ENCODE assay signal across 13 cellular contexts in the genomic region with DNA sequence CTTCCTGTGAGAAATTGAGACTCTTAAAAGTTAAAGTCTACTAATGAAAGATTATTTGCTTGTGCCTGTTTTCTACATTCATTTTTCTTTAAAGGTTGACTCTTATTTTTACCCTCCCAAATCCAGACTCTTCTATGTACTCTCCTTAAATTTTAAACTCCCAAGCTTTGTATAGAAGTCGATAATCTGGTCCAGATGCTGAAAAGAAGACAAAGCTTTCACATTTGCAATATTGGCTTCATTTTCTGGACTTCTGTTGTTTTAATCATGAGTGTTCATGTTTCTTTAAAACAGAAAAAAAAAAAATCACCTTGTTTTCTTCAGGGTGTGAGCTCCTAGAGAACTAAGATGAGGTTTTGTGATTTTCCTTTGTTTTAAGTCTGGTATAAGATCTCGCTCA. TPM values are rescaled to one million over a fixed set of nuclear protein-coding genes. Genes with fewer than 3 reads are reported as not detected.
DNase-seq lines count a peak whose midpoint lies in the region; ATAC-seq, FAIRE-seq and TF ChIP-seq lines count a peak whose summit lies in the region.
"Had no signal": no experiment of that assay in that cellular context is flagged by ENCODE, and none has a peak within 500 bp of the region (broad histone marks: within the 10 kb centered on the region; RNA-seq: fewer than 3 reads in every experiment).

No MANE protein-coding gene starts in this region.

- BruUV-seq in K562 (replicated peaks; lab: Mats Ljungman, UMichigan): no TSS peak

- no peak overlapping the region for H2AK5ac ChIP-seq in H9 (ENCODE audit: insufficient read length, low read length)

- H3K9me3 Mint-ChIP-seq in H9 (peaks cover 6 to 8% of the 10 kb centered on the region in 2 experiments; a peak in 4 of 5 replicates), nephron (no peaks in the 10 kb centered on the region)

- H3K27me3 Mint-ChIP-seq in H9 (ENCODE audit: low read depth): no peaks in the 10 kb centered on the region
- no peaks in the 10 kb centered on the region for H3K27me3 Mint-ChIP-seq in nephron (ENCODE audit: low read depth)
- H3K27me3 Mint-ChIP-seq: dendritic cell treated with granulocyte-macrophage colony-stimulating factor and Interleukin-4, amounts not matched to agents 40 ng/mL and 50 ng/mL, for 4 days had no signal

- no peak overlapping the region for H2BK20ac ChIP-seq in H9 (ENCODE audit: low read depth, low read length, poor library complexity, severe bottlenecking)

- H3K4me3 Mint-ChIP-seq in H9 (no peak overlapping the region), nephron (no peak overlapping the region)
- H3K4me3 Mint-ChIP-seq: dendritic cell treated with granulocyte-macrophage colony-stimulating factor and Interleukin-4, amounts not matched to agents 40 ng/mL and 50 ng/mL, for 4 days had no signal

- H2AFZ ChIP-seq in H9 (ENCODE audit: low read length) (no peak overlapping the region), K562 (ENCODE audit: low read depth, low read length) (no peak overlapping the region)

- no peak overlapping the region for H3K4ac ChIP-seq in H9 (ENCODE audit: low read depth, low read length)

- intact Hi-C loops in K562 (cut with micrococcal nuclease): loop anchor here (5.0 kb wide), 1 partner anchor 74 kb away; a partner anchor contains a TSS

- no peak overlapping the region for H2BK15ac ChIP-seq in H9 (ENCODE audit: low read depth, low read length)

- H3K23ac ChIP-seq in H9 (ENCODE audit: insufficient read length, low read depth, low read length): no peak overlapping the region

- no peak overlapping the region for H3T11ph ChIP-seq in H9 (ENCODE audit: low read length)

- H3K4me2 ChIP-seq in H9 (ENCODE audit: insufficient read depth, insufficient read length, low read length) (no peak overlapping the region), K562 (ENCODE audit: insufficient read depth, low read length) (no peak overlapping the region)

- H3K79me2 ChIP-seq in H9 (ENCODE audit: insufficient read depth, low read length): no peaks in the 10 kb centered on the region
- H3K79me2 ChIP-seq in K562 (ENCODE audit: control insufficient read depth, insufficient read depth, low read length): peaks cover 38% of the 10 kb centered on the region

- H3K36me3 ChIP-seq in K562 (ENCODE audit: control insufficient read depth, insufficient read depth, low read length): peaks cover 56% of the 10 kb centered on the region

- H3K4me3 ChIP-seq in AG04450 (ENCODE audit: low read depth, low read length) (no peak overlapping the region), K562 (no peak overlapping the region)
- H3K4me3 ChIP-seq: pancreas had no signal

- no peak overlapping the region for H4K5ac ChIP-seq in H9 (ENCODE audit: insufficient read length, low read depth, low read length)

- H3K4me1 ChIP-seq in H9 (ENCODE audit: insufficient read depth, low read length) (peaks cover 2% of the 10 kb centered on the region; the same call in 1 of the 2 replicates), K562 (replicated peaks in 1 of 2; ENCODE audit: control insufficient read depth in 2 of 2, insufficient read depth in 2 of 2, low read length in 2 of 2) (peaks cover 0 to 13% of the 10 kb centered on the region in 2 experiments; a peak in 3 of 5 replicates)

- in situ Hi-C loops in K562 (cut with MboI): no loop called here

- FAIRE-seq in K562 (lab: Jason Lieb, UNC): no peak
- FAIRE-seq: pancreas had no signal

- H3K18ac ChIP-seq in H9 (ENCODE audit: insufficient read length, low read depth, low read length): no peak overlapping the region

- no peaks in the 10 kb centered on the region for H3K79me1 ChIP-seq in H9 (ENCODE audit: insufficient read depth, low read depth, low read length, poor library complexity, severe bottlenecking)

- H2BK5ac ChIP-seq in H9 (ENCODE audit: insufficient read length, low read length): no peak overlapping the region

- peak overlapping the region in 2 of 3 experiments; percentile 28 to 47; a peak in 3 of 7 replicates for H3K27ac Mint-ChIP-seq in H9
- H3K27ac Mint-ChIP-seq in nephron: peak overlapping the region in 2 of 3 experiments; percentile 37 to 72
- H3K27ac Mint-ChIP-seq: dendritic cell treated with granulocyte-macrophage colony-stimulating factor and Interleukin-4, amounts not matched to agents 40 ng/mL and 50 ng/mL, for 4 days had no signal

- no peak overlapping the region for H4K91ac ChIP-seq in H9 (ENCODE audit: insufficient read length, low read depth, low read length)

- no peak overlapping the region for H3K14ac ChIP-seq in H9 (ENCODE audit: insufficient read depth, low read length)

- no peak overlapping the region for H2BK12ac ChIP-seq in H9 (ENCODE audit: insufficient read length, low read depth, low read length)

- H4K8ac ChIP-seq in H9 (replicated peaks; ENCODE audit: insufficient read length, low read depth, low read length): no peak overlapping the region

- no peak for TF ChIP-seq POLR2A in K562 (conservative IDR thresholded peaks at IDR 0.05)

- H4K20me1 ChIP-seq in H9 (ENCODE audit: control insufficient read depth, insufficient read depth, insufficient read length) (no peaks in the 10 kb centered on the region), K562 (replicated peaks; ENCODE audit: control insufficient read depth, insufficient read depth, low read length) (0 out of 2 replicates have a peak, but pooled peaks cover 6% of the 10 kb centered on the region)

- H3K9ac ChIP-seq in H9 (ENCODE audit: extremely low read depth, insufficient read length, low read length) (no peak overlapping the region), K562 (ENCODE audit: insufficient read depth in 1 of 2, low read depth in 2 of 2, low read length in 2 of 2) (peak overlapping the region in 1 of 2 experiments; percentile 46; a peak in 1 of 4 replicates)

- no peak for TF ChIP-seq RAD21 in K562 (CRISPR knock-in tag; conservative IDR thresholded peaks at IDR 0.05 in 1 of 2, IDR thresholded peaks at IDR 0.05 in 1 of 2)

- H3K23me2 ChIP-seq in H9 (ENCODE audit: insufficient read length, low read depth, low read length, poor library complexity, severe bottlenecking): no peaks in the 10 kb centered on the region

- no peak for DNase-seq in AG04450 (ENCODE audit: low read depth, low spot score)
- DNase-seq in H9: no peak
- no peak for DNase-seq in K562 (ENCODE audit: extremely low read depth in 1 of 4, low spot score in 3 of 4)
- no peak for DNase-seq in SK-N-DZ (ENCODE audit: low spot score)
- DNase-seq in SHP77 treated with DMSO at 0.1 percent for 48 hours (lab: John Stamatoyannopoulos, UW): no peak
- DNase-seq in stimulated activated CD4-positive, alpha-beta T cell treated with anti-CD3 and anti-CD28 coated beads, Interleukin-15, amount 100 ng/mL, for 24 hours: no peak
- DNase-seq: activated gamma-delta T cell, NCI-H1048, NCI-H526, pancreas had no signal

- H3K56ac ChIP-seq in H9 (ENCODE audit: insufficient read length, low read depth, low read length): no peak overlapping the region

- no peak for TF ChIP-seq EP300 in K562 (IDR thresholded peaks at IDR 0.05; ENCODE audit: low read length)

- TF ChIP-seq CTCF in AG04450 (IDR thresholded peaks at IDR 0.05; ENCODE audit: low read depth, low read length) (no peak), H9 (conservative IDR thresholded peaks at IDR 0.05) (no peak), K562 (IDR thresholded peaks at IDR 0.05 in 2 of 3, conservative IDR thresholded peaks at IDR 0.05 in 1 of 3; ENCODE audit: insufficient read depth in 2 of 3, low read depth in 1 of 3, low read length in 3 of 3) (no peak), nephron (IDR thresholded peaks at IDR 0.05; ENCODE audit: unreplicated experiment in 3 of 3) (no peak)

- WGBS in H9 (ENCODE audit: extremely low coverage, insufficient read length, low lambda C conversion rate): no CpG with 5 or more reads among the region's 2 CpGs
- 97% methylated on average over 2 of the region's 2 CpGs for WGBS in K562 (ENCODE audit: insufficient coverage, low coverage, missing lambda C conversion rate)

- POLR2A ChIA-PET in AG04450 (lab: Yijun Ruan, JAX): no interaction called here
- POLR2A ChIA-PET in K562 (lab: Yijun Ruan, JAX): no interaction called here

- H3K36me3 Mint-ChIP-seq in H9 (ENCODE audit: insufficient read depth in 1 of 3, low read depth in 3 of 3) (peaks cover 25 to 36% (median 33%) of the 10 kb centered on the region in 3 experiments), nephron (ENCODE audit: low read depth) (peaks cover 51% of the 10 kb centered on the region)

- H3K27ac ChIP-seq in AG04450 (ENCODE audit: low read depth, low read length): peak overlapping the region; percentile 93
- no peak overlapping the region for H3K27ac ChIP-seq in H9 (ENCODE audit: insufficient read length, low read depth, low read length)
- H3K27ac ChIP-seq in K562 (ENCODE audit: extremely low read depth, low read depth, low read length): peak overlapping the region; percentile 77; the same call in 1 of the 3 replicates
- H3K27ac ChIP-seq: pancreas had no signal

- H2BK120ac ChIP-seq in H9 (ENCODE audit: low read depth, low read length, poor library complexity, severe bottlenecking): no peak overlapping the region

- H3K27me3 ChIP-seq in AG04450 (ENCODE audit: control insufficient read depth, insufficient read depth, low read length): no peaks in the 10 kb centered on the region
- H3K27me3 ChIP-seq in H9 (ENCODE audit: insufficient read depth, low read length): no peaks in the 10 kb centered on the region
- no peaks in the 10 kb centered on the region for H3K27me3 ChIP-seq in K562 (ENCODE audit: control insufficient read depth in 2 of 2, insufficient read depth in 2 of 2, low read length in 2 of 2)
- H3K27me3 ChIP-seq: pancreas had no signal

- H3K9me3 ChIP-seq in AG04450 (ENCODE audit: control insufficient read depth, insufficient read depth, low read length): peaks cover 5% of the 10 kb centered on the region; the same call in 1 of the 2 replicates
- peaks cover 8% of the 10 kb centered on the region for H3K9me3 ChIP-seq in H9 (ENCODE audit: control insufficient read depth, low read depth, low read length)
- H3K9me3 ChIP-seq in K562 (replicated peaks; ENCODE audit: control insufficient read depth, insufficient read depth, low read depth, low read length): no peaks in the 10 kb centered on the region
- H3K9me3 ChIP-seq: pancreas had no signal

- CTCF ChIA-PET in AG04450 (lab: Charles Lee): interaction anchor here (2.1 kb wide), 1 partner anchor 17 kb away, joined by 15 read pairs; no protein-coding TSS in a partner anchor
- CTCF ChIA-PET in K562 (lab: Yijun Ruan, JAX; ENCODE audit: low intra/inter-chr PET ratio): no interaction called here

- ATAC-seq in K562: no peak
- ATAC-seq in HG02840 (IDR thresholded peaks at IDR 0.05; ENCODE audit: low FRiP score, unreplicated experiment): no peak

- H3K4me1 Mint-ChIP-seq in H9 (peaks cover 10 to 12% of the 10 kb centered on the region in 2 experiments), nephron (peaks cover 13% of the 10 kb centered on the region)

- H3K9me1 ChIP-seq in K562 (ENCODE audit: control insufficient read depth, insufficient read depth, low read length): no peaks in the 10 kb centered on the region

RNA-seq across cellular contexts. Expression of a gene that starts 53.2 kb away (rescaled TPM):
- polyA plus RNA-seq in AG04450 (2011; rRNA removed) (46.3 and 47.1 TPM in 2 replicates), K562 (2011; rRNA removed) (31.4 and 41.2 TPM in 2 replicates), K562 (2014; fragmentation: Illumina TruSeq; extraction: Trizol) (46.2 and 47.7 TPM in 2 replicates), K562 (2014; fragmentation: Nextera tagmentation; extraction: Ambion mirVana) (1 to 10 TPM; 2.1 to 2.7 TPM), K562 (2014; rRNA removed) (43.3 and 50.8 TPM in 2 replicates)
- 43.8 and 50.4 TPM in 2 replicates for polyA minus RNA-seq in AG04450 (2011; rRNA and poly(A)+ RNA removed)
- total RNA-seq in H9 (2021) (44.5 and 50.2 TPM in 2 replicates), K562 (2014; rRNA removed) (50.2 and 54.4 TPM in 2 replicates), K562 (2014; rRNA removed; fragmentation: Illumina TruSeq; extraction: Trizol) (44.8 and 45.5 TPM in 2 replicates), K562 (2015; rRNA removed; fragmentation: Illumina TruSeq; extraction: Trizol) (55.8 and 57.7 TPM in 2 replicates), K562 (2021) (55.4 and 59.6 TPM in 2 replicates)
- total RNA-seq in K562 (2011; cell fraction: chromatin; rRNA removed; ENCODE audit: low replicate concordance): 61.0 and 70.3 TPM in 2 replicates
- 50.4 and 54.0 TPM in 2 replicates for total RNA-seq in K562 (2011; cell fraction: nucleolus; rRNA removed)
- 45.9 and 49.3 TPM in 2 replicates for total RNA-seq in K562 (2011; cell fraction: nucleoplasm; rRNA removed)
- polyA plus RNA-seq in K562 (2011; cell fraction: cytosol; rRNA removed): 37.0 and 43.7 TPM in 2 replicates
- 37.0 and 46.2 TPM in 2 replicates for polyA plus RNA-seq in K562 (2011; cell fraction: nucleus; rRNA removed)
- 45.4 TPM in 2 replicates for polyA plus RNA-seq in K562 (2012)
- polyA minus RNA-seq in K562 (2011; rRNA and poly(A)+ RNA removed): 51.1 and 64.3 TPM in 2 replicates
- 29.6 and 35.1 TPM in 2 replicates for polyA minus RNA-seq in K562 (2011; cell fraction: cytosol; rRNA and poly(A)+ RNA removed)
- polyA minus RNA-seq in K562 (2011; cell fraction: nucleus; rRNA and poly(A)+ RNA removed): 26.1 and 34.0 TPM in 2 replicates
- polyA plus RNA-seq in SK-N-DZ (2014; cell fraction: cytosol; rRNA removed): 69.7 and 78.5 TPM in 2 replicates
- 38.1 and 38.4 TPM in 2 replicates for polyA plus RNA-seq in SK-N-DZ (2014; cell fraction: nucleus; rRNA removed)
